In the genomic region with DNA sequence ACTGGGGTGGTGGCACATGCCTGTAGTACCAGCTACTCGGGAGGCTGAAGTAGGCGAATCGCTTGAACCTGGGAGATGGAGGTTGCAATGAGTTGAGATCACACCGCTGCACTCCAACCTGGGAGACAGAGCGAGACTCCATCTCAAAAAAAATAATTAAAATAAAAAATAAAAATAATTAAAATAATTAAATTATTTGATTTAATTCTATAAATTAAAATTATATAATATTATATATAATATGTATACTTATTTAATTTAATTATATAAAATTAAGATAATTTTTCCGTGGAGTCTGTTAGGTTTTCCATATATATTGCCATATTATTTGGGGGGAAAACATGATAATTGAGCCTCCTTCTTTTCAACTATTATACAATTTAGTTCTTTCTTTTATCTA, we compare ENCODE assay signal across 29 cellular contexts. TPM values are rescaled to one million over a fixed set of nuclear protein-coding genes. Genes with fewer than 3 reads are reported as not detected.
"Had no signal": no experiment of that assay in that cellular context is flagged by ENCODE, and none has a peak within 500 bp of the region (broad histone marks: within the 10 kb centered on the region; RNA-seq: fewer than 3 reads in every experiment).

No MANE protein-coding gene starts in this region.

- FAIRE-seq: endometrium, endothelial cell of umbilical vein had no signal

- DNase-seq: activated CD4-positive, alpha-beta T cell treated with anti-CD3 and anti-CD28 coated beads for 1 hour; activated CD4-positive, alpha-beta T cell treated with anti-CD3 and anti-CD28 coated beads for 4 hours; activated CD4-positive, alpha-beta T cell treated with anti-CD3 and anti-CD28 coated beads, Interleukin-2, amount 50 U/mL, for 1 hour; activated CD4-positive, alpha-beta T cell treated with anti-CD3 and anti-CD28 coated beads, Interleukin-2, amount 50 U/mL, for 48 hours; activated CD8-positive, alpha-beta memory T cell treated with anti-CD3 and anti-CD28 coated beads for 24 hours; activated CD8-positive, alpha-beta T cell treated with anti-CD3 and anti-CD28 coated beads for 36 hours; activated effector memory CD4-positive, alpha-beta T cell treated with anti-CD3 and anti-CD28 coated beads, Interleukin-2, amount 50 U/mL, for 16 hours; activated naive CD4-positive, alpha-beta T cell treated with anti-CD3 and anti-CD28 coated beads for 36 hours; activated naive CD8-positive, alpha-beta T cell treated with anti-CD3 and anti-CD28 coated beads for 36 hours; activated naive CD8-positive, alpha-beta T cell treated with anti-CD3 and anti-CD28 coated beads, Interleukin-2, amount 50 U/mL, for 24 hours; activated T-cell treated with anti-CD3 and anti-CD28 coated beads, Interleukin-2, amount 50 U/mL, for 4 hours; adrenal gland; amygdala; aorta; body of pancreas; caudate nucleus; colonic mucosa; effector CD8-positive, alpha-beta T cell; foreskin fibroblast; heart right ventricle; T-helper 1 cell; T-helper 17 cell; T1000 had no signal

- H3K27me3 ChIP-seq: adrenal gland, body of pancreas, colonic mucosa, heart right ventricle had no signal

- H3K4me1 ChIP-seq: adrenal gland, body of pancreas, colonic mucosa had no signal

- H3K4me3 ChIP-seq: adrenal gland, body of pancreas, colonic mucosa, heart right ventricle had no signal

- H3K9me3 ChIP-seq: body of pancreas, colonic mucosa, heart right ventricle had no signal

- H3K27ac ChIP-seq: adrenal gland, body of pancreas, colonic mucosa, epithelial cell of prostate, heart right ventricle had no signal

- H3K36me3 ChIP-seq: adrenal gland, colonic mucosa, heart right ventricle had no signal

- ATAC-seq: activated CD8-positive, alpha-beta T cell treated with anti-CD3 and anti-CD28 coated beads for 36 hours; activated naive CD8-positive, alpha-beta T cell treated with anti-CD3 and anti-CD28 coated beads, Interleukin-2, amount 50 U/mL, for 24 hours; activated T-cell treated with anti-CD3 and anti-CD28 coated beads, Interleukin-2, amount 50 U/mL, for 4 hours; body of pancreas; heart right ventricle; T-helper 17 cell had no signal

RNA-seq across cellular contexts. Expression of gene WIPF3, which starts 12.0 kb away (rescaled TPM):
- total RNA-seq: activated CD8-positive, alpha-beta T cell treated with anti-CD3 and anti-CD28 coated beads for 36 hours; activated naive CD4-positive, alpha-beta T cell treated with anti-CD3 and anti-CD28 coated beads for 36 hours; activated naive CD8-positive, alpha-beta T cell treated with anti-CD3 and anti-CD28 coated beads for 36 hours; activated T-cell treated with anti-CD3 and anti-CD28 coated beads, Interleukin-2, amount 50 U/mL, for 4 hours; activated T-helper 1 cell treated with anti-CD3 and anti-CD28 coated beads, Interleukin-12 subunit alpha, Interleukin-12 subunit beta, Interleukin-2, Interleukin-4 antibody, amounts not matched to agents 30 ng/mL and 10 ng/mL and 1 ng/mL, durations not matched to agents 14 hours and 24 hours and 36 hours; activated T-helper 2 cell treated with anti-CD3 and anti-CD28 coated beads, Interferon-gamma antibody, Interleukin-2, Interleukin-4, amounts not matched to agents 10 μg/mL and 5 μg/mL and 100 μg/mL, durations not matched to agents 14 hours and 24 hours and 36 hours; dermis microvascular lymphatic vessel endothelial cell had no signal
